In the genomic region with DNA sequence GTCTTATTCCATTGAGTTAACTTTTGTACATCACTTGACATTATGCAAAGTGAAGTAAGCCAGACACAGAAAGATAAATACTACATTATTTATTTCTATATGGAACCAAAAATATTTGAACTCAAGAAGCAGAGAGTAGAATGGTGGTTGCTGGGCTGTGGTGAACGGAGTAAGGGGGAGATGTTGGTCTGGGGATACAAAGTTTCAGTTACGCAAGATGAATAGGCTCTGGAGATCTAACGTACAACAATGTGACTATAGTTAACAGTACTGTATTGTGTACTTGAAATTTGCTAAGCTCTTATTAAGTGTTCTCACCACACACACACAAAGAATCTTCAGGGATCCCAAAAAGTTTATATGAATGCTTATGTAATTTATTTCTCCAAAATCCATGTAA, we compare ENCODE assay signal across 27 cellular contexts.
"Had no signal": no experiment of that assay in that cellular context is flagged by ENCODE, and none has a peak within 500 bp of the region (broad histone marks: within the 10 kb centered on the region; RNA-seq: fewer than 3 reads in every experiment).

No MANE protein-coding gene starts in this region.

- H3K4me3 Mint-ChIP-seq: stimulated activated effector memory CD8-positive, alpha-beta T cell treated with anti-CD3 and anti-CD28 coated beads, Interleukin-12 subunit alpha, Interleukin-12 subunit beta, amount 100 ng/mL, for 72 hours; stimulated activated memory B cell treated with anti-CD40 and anti-IgM and Interleukin-4, amounts not matched to agents 10 μg/mL and 1 μg/mL and 100 μg/mL, for 72 hours; stimulated activated naive B cell treated with anti-CD40 and anti-IgM and Interleukin-4, amounts not matched to agents 10 μg/mL and 1 μg/mL and 100 μg/mL, for 72 hours; stimulated activated naive CD8-positive, alpha-beta T cell treated with anti-CD3 and anti-CD28 coated beads, Interleukin-15, amount 100 ng/mL, for 72 hours; stimulated activated naive CD8-positive, alpha-beta T cell treated with anti-CD3 and anti-CD28 coated beads, Interleukin-15, Interleukin-2, amounts not matched to agents 100 ng/mL and 50 ng/mL, for 24 hours; type B pancreatic cell had no signal

- H3K4me1 Mint-ChIP-seq: stimulated activated effector memory CD8-positive, alpha-beta T cell treated with anti-CD3 and anti-CD28 coated beads, Interleukin-12 subunit alpha, Interleukin-12 subunit beta, amount 100 ng/mL, for 72 hours; stimulated activated memory B cell treated with anti-CD40 and anti-IgM and Interleukin-4, amounts not matched to agents 10 μg/mL and 1 μg/mL and 100 μg/mL, for 72 hours; stimulated activated naive B cell treated with anti-CD40 and anti-IgM and Interleukin-4, amounts not matched to agents 10 μg/mL and 1 μg/mL and 100 μg/mL, for 72 hours; stimulated activated naive CD8-positive, alpha-beta T cell treated with anti-CD3 and anti-CD28 coated beads, Interleukin-15, amount 100 ng/mL, for 72 hours had no signal

- H3K27ac Mint-ChIP-seq: stimulated activated effector memory CD8-positive, alpha-beta T cell treated with anti-CD3 and anti-CD28 coated beads, Interleukin-12 subunit alpha, Interleukin-12 subunit beta, amount 100 ng/mL, for 72 hours; stimulated activated memory B cell treated with anti-CD40 and anti-IgM and Interleukin-4, amounts not matched to agents 10 μg/mL and 1 μg/mL and 100 μg/mL, for 72 hours; stimulated activated naive B cell treated with anti-CD40 and anti-IgM and Interleukin-4, amounts not matched to agents 10 μg/mL and 1 μg/mL and 100 μg/mL, for 72 hours; stimulated activated naive CD8-positive, alpha-beta T cell treated with anti-CD3 and anti-CD28 coated beads, Interleukin-15, amount 100 ng/mL, for 72 hours; stimulated activated naive CD8-positive, alpha-beta T cell treated with anti-CD3 and anti-CD28 coated beads, Interleukin-15, Interleukin-2, amounts not matched to agents 100 ng/mL and 50 ng/mL, for 24 hours; type B pancreatic cell had no signal

- DNase-seq: stimulated activated CD4-positive, alpha-beta T cell treated with anti-CD3 and anti-CD28 coated beads, Interleukin-2, amount 100 ng/mL, for 48 hours; stimulated activated CD4-positive, alpha-beta T cell treated with anti-CD3 and anti-CD28 coated beads, Interleukin-4, amount 100 ng/mL, for 1 hour; stimulated activated CD4-positive, alpha-beta T cell treated with anti-CD3 and anti-CD28 coated beads, Interleukin-4, amount 100 ng/mL, for 24 hours; stimulated activated CD4-positive, alpha-beta T cell treated with anti-CD3 and anti-CD28 coated beads, Interleukin-4, amount 100 ng/mL, for 4 hours; stimulated activated CD8-positive, alpha-beta memory T cell treated with anti-CD3 and anti-CD28 coated beads, Interleukin-4, amount 100 ng/mL, for 48 hours; stimulated activated naive B cell treated with anti-CD40 and anti-IgM and Interleukin-4, amounts not matched to agents 10 μg/mL and 1 μg/mL and 100 μg/mL, for 72 hours; stimulated activated naive CD4-positive, alpha-beta T cell; stimulated activated naive CD4-positive, alpha-beta T cell treated with Interleukin-2 at 50 U/mL for 16 hours; stimulated activated naive CD8-positive, alpha-beta T cell treated with anti-CD3 and anti-CD28 coated beads, Interleukin-15, amount 100 ng/mL, for 72 hours; stimulated activated naive CD8-positive, alpha-beta T cell treated with anti-CD3 and anti-CD28 coated beads, Interleukin-15, Interleukin-2, amounts not matched to agents 100 U/mL and 50 U/mL, for 24 hours; stomach; substantia nigra; thyroid gland; tibial artery; transverse colon; trophoblast cell; upper lobe of left lung; upper lobe of right lung; uterus had no signal

- H3K9me3 ChIP-seq: thoracic aorta, thyroid gland, tibial artery, tibial nerve, transverse colon, upper lobe of left lung, upper lobe of right lung, uterus, vagina had no signal

- H3K36me3 ChIP-seq: stomach, suprapubic skin, thoracic aorta, thyroid gland, tibial artery, tibial nerve, transverse colon, upper lobe of left lung, upper lobe of right lung, uterus, vagina had no signal

- H3K36me3 Mint-ChIP-seq: stimulated activated effector memory CD8-positive, alpha-beta T cell treated with anti-CD3 and anti-CD28 coated beads, Interleukin-12 subunit alpha, Interleukin-12 subunit beta, amount 100 ng/mL, for 72 hours; stimulated activated memory B cell treated with anti-CD40 and anti-IgM and Interleukin-4, amounts not matched to agents 10 μg/mL and 1 μg/mL and 100 μg/mL, for 72 hours; stimulated activated naive B cell treated with anti-CD40 and anti-IgM and Interleukin-4, amounts not matched to agents 10 μg/mL and 1 μg/mL and 100 μg/mL, for 72 hours; type B pancreatic cell had no signal

- H3K9me3 Mint-ChIP-seq: stimulated activated naive CD8-positive, alpha-beta T cell treated with anti-CD3 and anti-CD28 coated beads, Interleukin-15, Interleukin-2, amounts not matched to agents 100 ng/mL and 50 ng/mL, for 24 hours; type B pancreatic cell had no signal

- H3K27me3 Mint-ChIP-seq: stimulated activated memory B cell treated with anti-CD40 and anti-IgM and Interleukin-4, amounts not matched to agents 10 μg/mL and 1 μg/mL and 100 μg/mL, for 72 hours; stimulated activated naive B cell treated with anti-CD40 and anti-IgM and Interleukin-4, amounts not matched to agents 10 μg/mL and 1 μg/mL and 100 μg/mL, for 72 hours; stimulated activated naive CD8-positive, alpha-beta T cell treated with anti-CD3 and anti-CD28 coated beads, Interleukin-15, amount 100 ng/mL, for 72 hours; stimulated activated naive CD8-positive, alpha-beta T cell treated with anti-CD3 and anti-CD28 coated beads, Interleukin-15, Interleukin-2, amounts not matched to agents 100 ng/mL and 50 ng/mL, for 24 hours; type B pancreatic cell had no signal

- H3K27ac ChIP-seq: stomach, suprapubic skin, thoracic aorta, thyroid gland, tibial artery, tibial nerve, transverse colon, upper lobe of left lung, upper lobe of right lung, uterus, vagina had no signal

- H3K27me3 ChIP-seq: stomach, suprapubic skin, thyroid gland, tibial artery, tibial nerve, transverse colon, upper lobe of left lung, upper lobe of right lung, vagina had no signal

- H3K4me3 ChIP-seq: stomach, suprapubic skin, thoracic aorta, thyroid gland, tibial artery, tibial nerve, transverse colon, upper lobe of left lung, upper lobe of right lung, uterus, vagina had no signal

- H3K4me1 ChIP-seq: stomach, suprapubic skin, thyroid gland, tibial artery, tibial nerve, transverse colon, upper lobe of left lung, upper lobe of right lung, uterus, vagina had no signal
